ENCODE assay signal across 1 cellular context in the genomic region with DNA sequence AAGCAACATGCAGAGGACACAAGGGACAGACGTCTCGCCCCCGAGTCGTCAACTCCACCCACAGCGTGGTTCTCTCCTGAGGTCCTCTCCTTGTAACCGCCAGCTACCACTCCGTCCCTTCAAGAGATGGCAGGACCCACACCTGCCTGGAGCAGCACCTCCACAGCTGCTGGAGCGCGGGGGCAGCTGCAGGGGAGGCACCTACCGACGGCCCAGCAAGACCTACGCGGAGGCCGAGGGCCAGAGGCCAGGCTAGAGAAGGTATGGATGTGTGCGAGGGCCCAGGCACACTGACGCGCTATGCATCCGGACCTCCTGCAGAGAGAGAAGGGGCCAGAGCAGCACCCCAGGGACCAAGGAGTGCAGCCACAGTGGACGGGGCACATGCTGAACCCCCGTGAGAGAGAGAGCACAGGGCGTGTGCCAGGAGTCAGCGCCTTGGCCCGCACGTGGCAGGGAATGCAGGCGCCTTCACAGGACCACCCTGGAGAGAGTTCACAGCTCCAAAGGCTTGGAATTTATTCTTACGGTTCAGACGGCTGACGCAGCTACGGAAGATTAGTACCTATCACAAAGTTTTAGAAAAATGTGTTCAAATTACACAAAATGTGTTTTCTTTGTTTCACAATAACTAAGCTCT.
TF ChIP-seq lines count a peak whose summit lies in the region.

No MANE protein-coding gene starts in this region.

TF ChIP-seq in WTC11, 78 proteins besides CTCF, POLR2A, EP300 and RAD21 (continued from another document):
- no peak for TF ChIP-seq JUN (CRISPR knock-in tag; IDR thresholded peaks at IDR 0.05)
- no peak for TF ChIP-seq ZNF396 (CRISPR knock-in tag; IDR thresholded peaks at IDR 0.05; ENCODE audit: borderline replicate concordance)
